In genomic region chr21:46639489-46640386, GRCh38 we compare ENCODE assay signal across 8 cellular contexts. TPM values are rescaled to one million over a fixed set of nuclear protein-coding genes. Genes with fewer than 3 reads are reported as not detected.
A peak's percentile ranks its signal among the peaks of the same experiment; 100 is the strongest.
DNase-seq lines count a peak whose midpoint lies in the region; TF ChIP-seq lines count a peak whose summit lies in the region.

No MANE protein-coding gene starts in this region.

- H3K4me1 Mint-ChIP-seq in progenitor cell of endocrine pancreas (ENCODE audit: low read depth): peaks cover 19% of the 10 kb centered on the region

- peaks cover 18% of the 10 kb centered on the region for H3K36me3 Mint-ChIP-seq in progenitor cell of endocrine pancreas (ENCODE audit: insufficient read depth)

- no peaks in the 10 kb centered on the region for H3K27me3 Mint-ChIP-seq in progenitor cell of endocrine pancreas

- H3K4me3 Mint-ChIP-seq in progenitor cell of endocrine pancreas (ENCODE audit: low read depth): no peak overlapping the region

- intact Hi-C loops in posterior cingulate gyrus (cut with DNase I): no loop called here

- peak; percentile 55 for TF ChIP-seq CTCF in choroid plexus epithelial cell (conservative IDR thresholded peaks at IDR 0.05; ENCODE audit: low read depth, low read length)
- peak; percentile 33 for TF ChIP-seq CTCF in progenitor cell of endocrine pancreas (IDR thresholded peaks at IDR 0.05; ENCODE audit: unreplicated experiment)

- no peaks in the 10 kb centered on the region for H3K9me3 Mint-ChIP-seq in progenitor cell of endocrine pancreas (ENCODE audit: low read depth)

- no peak overlapping the region for H3K4me3 ChIP-seq in choroid plexus epithelial cell (ENCODE audit: low read depth, low read length)

- DNase-seq in NCI-H82 (lab: John Stamatoyannopoulos, UW) (peak; percentile 24), NCI-H82 treated with DMSO at 0.1 percent for 48 hours (lab: John Stamatoyannopoulos, UW; ENCODE audit: unreplicated experiment) (no peak), NCI-H2227 treated with DMSO at 0.1 percent for 48 hours (lab: John Stamatoyannopoulos, UW) (peak; percentile 22), choroid plexus epithelial cell (ENCODE audit: low read depth) (peak; percentile 50), progenitor cell of endocrine pancreas (ENCODE audit: low spot score, unreplicated experiment) (no peak), mesenteric fat pad (ENCODE audit: low spot score) (no peak), posterior cingulate gyrus (no peak)
- DNase-seq in stimulated activated CD4-positive, alpha-beta T cell treated with anti-CD3 and anti-CD28 coated beads, Interleukin-1b, Interleukin-23, amount 100 ng/mL, for 48 hours: no peak

- H3K27ac Mint-ChIP-seq in progenitor cell of endocrine pancreas: no peak overlapping the region

RNA-seq across cellular contexts. Expression of gene PRMT2, which starts 4.3 kb away (rescaled TPM):
- total RNA-seq in progenitor cell of endocrine pancreas (91.9 and 94.1 TPM in 2 replicates), mesenteric fat pad (84.6 TPM)

RNA-seq across cellular contexts. Expression of gene S100B, which starts 34.9 kb away (rescaled TPM):
- total RNA-seq in progenitor cell of endocrine pancreas (not detected in 2 replicates), mesenteric fat pad (102 TPM)

Comparison
In these comparisons a context has a peak if more than half of its experiments do, and no peak if none do; other contexts are left out.
1. DNase-seq: peak in NCI-H82 (single experiment), NCI-H2227 treated with DMSO at 0.1 percent for 48 hours (single experiment) and choroid plexus epithelial cell (single experiment); none in NCI-H82 treated with DMSO at 0.1 percent for 48 hours (single experiment), progenitor cell of endocrine pancreas (single experiment), stimulated activated CD4-positive, alpha-beta T cell treated with anti-CD3 and anti-CD28 coated beads, Interleukin-1b, Interleukin-23, amount 100 ng/mL, for 48 hours (single experiment), mesenteric fat pad (single experiment) and posterior cingulate gyrus (0 of 10).
2. RNA of gene S100B, which starts 34.9 kb away (total RNA-seq): 102 TPM in mesenteric fat pad (single experiment); not detected in progenitor cell of endocrine pancreas; every median in the first group is over 100 times any median in the second.